In genomic region chr3:46076606-46077005, GRCh38 we compare ENCODE assay signal across 10 cellular contexts. TPM values are rescaled to one million over a fixed set of nuclear protein-coding genes. Genes with fewer than 3 reads are reported as not detected.
DNase-seq lines count a peak whose midpoint lies in the region; ATAC-seq, FAIRE-seq and TF ChIP-seq lines count a peak whose summit lies in the region.
"Had no signal": no experiment of that assay in that cellular context is flagged by ENCODE, and none has a peak within 500 bp of the region (broad histone marks: within the 10 kb centered on the region; RNA-seq: fewer than 3 reads in every experiment).

No MANE protein-coding gene starts in this region.

- H2AFZ ChIP-seq in GM12878 (ENCODE audit: control insufficient read depth, low read depth, low read length) (no peak overlapping the region), osteoblast (ENCODE audit: low read length) (no peak overlapping the region)

- no peaks in the 10 kb centered on the region; the same call in 2 of the 3 replicates for H3K9me3 ChIP-seq in GM12878 (replicated peaks; ENCODE audit: control insufficient read depth, insufficient read depth, low read length)
- no peaks in the 10 kb centered on the region for H3K9me3 ChIP-seq in osteoblast (ENCODE audit: low read depth, low read length)
- H3K9me3 ChIP-seq in upper lobe of left lung, result no peaks in the 10 kb centered on the region

- TF ChIP-seq RAD21 in GM12878 (IDR thresholded peaks at IDR 0.05; ENCODE audit: insufficient read depth, low read depth, low read length), result peak; percentile 85

- DNase-seq in GM06990 (ENCODE audit: extremely low read depth, insufficient read length), result no peak
- peak; percentile 37 for DNase-seq in KBM-7
- no peak for DNase-seq in GM12878 (ENCODE audit: low read depth, low spot score)
- DNase-seq in osteoblast (ENCODE audit: insufficient read length, low spot score, missing footprints), result peak; percentile 68
- DNase-seq in hepatic stellate cell (ENCODE audit: low spot score), result no peak
- no peak for DNase-seq in upper lobe of left lung
- DNase-seq in NCI-H446 treated with DMSO at 0.1 percent for 48 hours (lab: John Stamatoyannopoulos, UW), result no peak
- DNase-seq: activated CD4-positive, CD25-positive, alpha-beta regulatory T cell; activated naive CD4-positive, alpha-beta T cell treated with anti-CD3 and anti-CD28 coated beads for 36 hours; KG1 had no signal

- no peaks in the 10 kb centered on the region for H3K27me3 ChIP-seq in GM06990 (replicated peaks; ENCODE audit: control insufficient read depth, insufficient read depth, low read length)
- 0 out of 4 replicates have a peak, but pooled peaks cover 0 to 2% of the 10 kb centered on the region in 2 experiments for H3K27me3 ChIP-seq in GM12878 (replicated peaks in 1 of 2; ENCODE audit: control insufficient read depth in 2 of 2, insufficient read depth in 2 of 2, low read length in 1 of 2)
- H3K27me3 ChIP-seq in osteoblast (ENCODE audit: insufficient read depth, low read length), result peaks cover 8% of the 10 kb centered on the region
- H3K27me3 ChIP-seq in upper lobe of left lung, result no peaks in the 10 kb centered on the region

- no peak overlapping the region for H3K4me3 ChIP-seq in GM06990 (replicated peaks; ENCODE audit: low read depth, low read length)
- no peak overlapping the region for H3K4me3 ChIP-seq in GM12878
- H3K4me3 ChIP-seq in osteoblast (ENCODE audit: insufficient read depth, low read length), result no peak overlapping the region
- H3K4me3 ChIP-seq in upper lobe of left lung, result no peak overlapping the region

- CTCF ChIA-PET in GM12878 (lab: Yijun Ruan, JAX), result interaction anchor here (0.6 to 21.9 kb wide), 55 partner anchors 10 to 586 kb away, joined by 3 to 714 read pairs (median 6); partner anchors contain the start of genes CCR1, CCR5, CXCR6 and FYCO1

- H3K4me2 ChIP-seq in GM12878 (ENCODE audit: control insufficient read depth, insufficient read depth) (no peak overlapping the region), osteoblast (ENCODE audit: insufficient read depth, low read length) (no peak overlapping the region)

- H4K20me1 ChIP-seq in GM12878 (ENCODE audit: control insufficient read depth, insufficient read depth) (no peaks in the 10 kb centered on the region), osteoblast (ENCODE audit: insufficient read depth, low read length) (no peaks in the 10 kb centered on the region)

- H3K4me1 ChIP-seq in GM12878 (ENCODE audit: control insufficient read depth, insufficient read depth, low read length) (no peaks in the 10 kb centered on the region), osteoblast (ENCODE audit: insufficient read depth, low read length) (peaks cover 7% of the 10 kb centered on the region), upper lobe of left lung (peaks cover 0 to 9% (median 2%) of the 10 kb centered on the region in 4 donors)

- TF ChIP-seq POLR2A in GM12878 (IDR thresholded peaks at IDR 0.05; ENCODE audit: low read depth, low read length), result no peak
- TF ChIP-seq POLR2A in upper lobe of left lung (IDR thresholded peaks at IDR 0.05), result no peak

- no peak for FAIRE-seq in GM12878 (lab: Jason Lieb, UNC)

- POLR2A ChIA-PET in GM12878 (lab: Charles Lee), result interaction anchor here (0.6 to 5.4 kb wide), 7 partner anchors 12 to 321 kb away, joined by 3 to 29 read pairs (median 3); no protein-coding TSS in a partner anchor

- H3K9ac ChIP-seq in GM12878 (ENCODE audit: control insufficient read depth, insufficient read depth, low read length), result no peak overlapping the region

- SMC1A ChIA-PET in GM12878 (lab: Charles Lee; ENCODE audit: uncharacterized antibody, unreplicated experiment), result interaction anchor here (0.6 to 23.6 kb wide), 41 partner anchors 8 to 1035 kb away, joined by 3 to 581 read pairs (median 5); partner anchors contain the start of genes CCR1, CCR5, CXCR6 and FYCO1

- TF ChIP-seq CTCF in GM06990 (IDR thresholded peaks at IDR 0.05; ENCODE audit: insufficient read depth, low read length, poor library complexity, severe bottlenecking), result peak; percentile 25
- peak; percentile 22 to 48 (median 31); a peak in 4 of 6 replicates for TF ChIP-seq CTCF in GM12878 (IDR thresholded peaks at IDR 0.05 in 2 of 3, conservative IDR thresholded peaks at IDR 0.05 in 1 of 3; ENCODE audit: control insufficient read depth in 2 of 3, extremely low read depth in 1 of 3, insufficient read depth in 1 of 3, low read depth in 3 of 3, low read length in 3 of 3)
- TF ChIP-seq CTCF in osteoblast (IDR thresholded peaks at IDR 0.05; ENCODE audit: extremely low read depth, low read depth, low read length), result peak; percentile 51
- TF ChIP-seq CTCF in upper lobe of left lung (IDR thresholded peaks at IDR 0.05), result peak in 1 of 6 experiments; percentile 36

- H3K27ac ChIP-seq in GM12878 (ENCODE audit: control insufficient read depth, insufficient read depth) (no peak overlapping the region), osteoblast (ENCODE audit: low read depth, low read length) (no peak overlapping the region), upper lobe of left lung (no peak overlapping the region)

- RAD21 ChIA-PET in GM12878 (lab: Charles Lee; ENCODE audit: unreplicated experiment), result interaction anchor here (0.6 to 7.2 kb wide), 44 partner anchors 10 to 1035 kb away, joined by 3 to 213 read pairs (median 5); partner anchors contain the start of genes CCR1, CCR5, CXCR6 and FYCO1

- no TSS peak for BruUV-seq in GM12878 (replicated peaks; lab: Mats Ljungman, UMichigan)

- no peak for TF ChIP-seq EP300 in GM12878 (IDR thresholded peaks at IDR 0.05; ENCODE audit: borderline replicate concordance in 1 of 2, control insufficient read depth in 1 of 2, low read depth in 2 of 2, low read length in 2 of 2)
- no peak for TF ChIP-seq EP300 in upper lobe of left lung (IDR thresholded peaks at IDR 0.05)

- H3K79me2 ChIP-seq in GM12878 (ENCODE audit: control insufficient read depth, insufficient read depth, low read length) (no peaks in the 10 kb centered on the region), osteoblast (ENCODE audit: insufficient read depth, low read length) (no peaks in the 10 kb centered on the region)

- in situ Hi-C loops in KBM-7 (cut with MboI; ENCODE audit: low pct_unique_long_range_greater_than_20kb, low sequenced_read_pairs), result no loop called here
- in situ Hi-C loops in GM12878 (cut with MboI), result loop anchor here (5.0 to 10.0 kb wide), 2 partner anchors 134 to 562 kb away; partner anchors contain the start of gene CXCR6

- ATAC-seq in GM12878, result peak; percentile 57; the same call in 2 of the 3 replicates
- ATAC-seq in upper lobe of left lung (ENCODE audit: low FRiP score in 2 of 2), result no peak

- H3K36me3 ChIP-seq in GM06990 (ENCODE audit: control insufficient read depth, insufficient read depth, low read length), result no peaks in the 10 kb centered on the region
- no peaks in the 10 kb centered on the region for H3K36me3 ChIP-seq in GM12878 (ENCODE audit: control insufficient read depth in 2 of 2, insufficient read depth in 2 of 2, low read length in 1 of 2)
- H3K36me3 ChIP-seq in osteoblast (ENCODE audit: insufficient read depth, low read length), result no peaks in the 10 kb centered on the region
- no peaks in the 10 kb centered on the region for H3K36me3 ChIP-seq in upper lobe of left lung

- intact Hi-C loops in GM12878 (cut with micrococcal nuclease; ENCODE audit: unreplicated experiment), result no loop called here

TF ChIP-seq in GM12878, 131 proteins besides CTCF, POLR2A, EP300 and RAD21 (continues in another document):
- TF ChIP-seq ZNF384 (IDR thresholded peaks at IDR 0.05; ENCODE audit: borderline replicate concordance, low read depth, low read length), result 0 out of 2 replicates have a peak, but pooled peaks have one; percentile 8
- TF ChIP-seq POLR2AphosphoS5 (IDR thresholded peaks at IDR 0.05; ENCODE audit: low read length), result no peak
- no peak for TF ChIP-seq USF2 (IDR thresholded peaks at IDR 0.05; ENCODE audit: borderline replicate concordance, low read depth, low read length)
- TF ChIP-seq NR2F1 (conservative IDR thresholded peaks at IDR 0.05), result 0 out of 2 replicates have a peak, but pooled peaks have one; percentile 12
- TF ChIP-seq JUND (IDR thresholded peaks at IDR 0.05; ENCODE audit: low read depth, low read length), result no peak
- TF ChIP-seq SMC3 (IDR thresholded peaks at IDR 0.05; ENCODE audit: borderline replicate concordance, low read length), result peak; percentile 51; the same call in 1 of the 2 replicates
- no peak for TF ChIP-seq TCF12 (IDR thresholded peaks at IDR 0.05; ENCODE audit: low read depth, low read length)
- no peak for TF ChIP-seq STAT3 (IDR thresholded peaks at IDR 0.05; ENCODE audit: low read depth, low read length)

RNA-seq across cellular contexts. Expression of gene XCR1, which starts 49.3 kb away (rescaled TPM):
- total RNA-seq in GM12878 (2013; cell fraction: nucleolus; rRNA removed), result not detected in 2 replicates
- total RNA-seq in GM12878 (2014; rRNA removed), result 0.05 and 0.17 TPM in 2 replicates
- total RNA-seq in GM12878 (2014; rRNA removed; fragmentation: Illumina TruSeq; extraction: Trizol), result 0.09 TPM in 2 replicates
- total RNA-seq in GM12878 (2021), result 0.13 and 0.26 TPM in 2 replicates
- 0.25 TPM for polyA plus RNA-seq in GM12878 (2011; ENCODE audit: low read depth)
- 0.03 TPM in 2 replicates for polyA plus RNA-seq in GM12878 (2011; rRNA removed)
- polyA plus RNA-seq in GM12878 (2011; cell fraction: cytosol; rRNA removed), result 0.03 and 0.05 TPM in 2 replicates
- 0.03 TPM in 2 replicates for polyA plus RNA-seq in GM12878 (2011; cell fraction: nucleus; rRNA removed)
- 0.10 and 0.27 TPM in 2 replicates for polyA plus RNA-seq in GM12878 (2012)
- polyA plus RNA-seq in GM12878 (2014; fragmentation: Illumina TruSeq; extraction: Trizol), result 0.24 and 0.38 TPM in 2 replicates
- under 1 TPM; 0.02 to 0.05 TPM for polyA plus RNA-seq in GM12878 (2014; fragmentation: Nextera tagmentation; extraction: Ambion mirVana)
- polyA plus RNA-seq in GM12878 (2014; rRNA removed), result 0.16 and 0.29 TPM in 2 replicates
- polyA plus RNA-seq in GM12878 (2016; fragmentation: Nextera tagmentation; extraction: Ambion mirVana), result not detected
- polyA minus RNA-seq in GM12878 (2011; rRNA and poly(A)+ RNA removed), result not detected in 2 replicates
- not detected in 2 replicates for polyA minus RNA-seq in GM12878 (2011; cell fraction: cytosol; rRNA and poly(A)+ RNA removed)
- not detected in 2 replicates for polyA minus RNA-seq in GM12878 (2011; cell fraction: nucleus; rRNA and poly(A)+ RNA removed)
- not detected in 2 replicates for total RNA-seq in osteoblast
- under 1 TPM in 4 of 6 donors, not detected in 2; 0.15 to 0.47 (median 0.28) TPM for total RNA-seq in upper lobe of left lung
- total RNA-seq: activated naive CD4-positive, alpha-beta T cell treated with anti-CD3 and anti-CD28 coated beads for 36 hours had no signal

Comparison
In these comparisons a context has a peak if more than half of its experiments do, and no peak if none do; other contexts are left out.
1. DNase-seq: peak in KBM-7 (single experiment) and osteoblast (single experiment); none in GM06990 (single experiment), GM12878 (single experiment), hepatic stellate cell (single experiment), upper lobe of left lung (0 of 2) and NCI-H446 treated with DMSO at 0.1 percent for 48 hours (single experiment).